Comparison of ENCODE assay signal across 8 cellular contexts in the genomic region with DNA sequence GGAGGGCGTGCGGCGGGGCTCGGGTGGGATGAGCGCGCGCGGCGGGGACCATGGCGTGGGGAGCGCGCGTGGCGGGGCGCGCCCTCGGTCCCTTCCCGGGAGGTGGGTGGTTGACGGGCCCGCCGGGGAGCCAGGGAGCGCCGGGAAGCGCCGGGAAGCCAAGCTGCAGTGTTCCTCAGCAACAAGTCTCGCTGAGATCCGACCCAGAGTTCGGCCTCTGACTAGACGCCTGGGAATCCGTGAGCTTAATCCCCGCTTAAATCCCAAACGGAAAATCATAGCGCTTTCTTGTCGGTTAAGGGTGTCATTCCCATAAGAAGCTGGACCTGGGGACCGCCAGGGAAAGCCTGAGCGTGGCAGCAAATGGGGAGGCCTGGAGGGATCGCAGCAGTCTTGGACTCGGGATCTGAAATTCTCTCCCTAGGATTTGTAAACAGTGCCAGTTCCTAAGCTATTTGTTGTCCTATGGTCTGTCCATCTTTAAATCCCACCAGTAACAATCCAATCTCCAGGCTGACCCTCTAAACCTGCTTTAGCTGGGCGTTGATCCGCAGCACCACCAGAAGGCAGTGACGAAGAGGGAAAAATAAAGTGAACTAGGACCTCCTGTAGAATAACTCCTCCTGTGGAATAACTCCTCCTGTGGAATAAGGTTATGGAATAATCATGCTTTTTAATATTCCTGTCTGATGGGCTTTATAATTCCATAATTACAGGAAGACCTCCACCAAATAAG. TPM values are rescaled to one million over a fixed set of nuclear protein-coding genes. Genes with fewer than 3 reads are reported as not detected.
DNase-seq lines count a peak whose midpoint lies in the region; ATAC-seq and FAIRE-seq lines count a peak whose summit lies in the region.

No MANE protein-coding gene starts in this region.

- no peaks in the 10 kb centered on the region for H3K36me3 Mint-ChIP-seq in T-helper 1 cell treated with Interleukin-12 subunit alpha and Interleukin-12 subunit beta and Interleukin-4 antibody, amounts not matched to agents 30 μg/mL and 1 μg/mL, for 36 hours (ENCODE audit: low read depth)
- H3K36me3 Mint-ChIP-seq in T-cell: no peaks in the 10 kb centered on the region
- no peaks in the 10 kb centered on the region for H3K36me3 Mint-ChIP-seq in natural killer cell treated with Interleukin-12 subunit alpha and Interleukin-12 subunit beta and Interleukin-15 and Interleukin-18, amount 100 ng/mL, for 72 hours

- ATAC-seq in T-cell (replicated peaks in 1 of 4): no peak
- no peak for ATAC-seq in natural killer cell treated with Interleukin-12 subunit alpha and Interleukin-12 subunit beta and Interleukin-15 and Interleukin-18, amount 100 ng/mL, for 72 hours

- POLR2A ChIA-PET in T-cell (lab: Charles Lee): no interaction called here

- peak overlapping the region; percentile 59 for H3K4me3 Mint-ChIP-seq in T-helper 1 cell treated with Interleukin-12 subunit alpha and Interleukin-12 subunit beta and Interleukin-4 antibody, amounts not matched to agents 30 μg/mL and 1 μg/mL, for 36 hours
- peak overlapping the region; percentile 75 to 87 (median 85) for H3K4me3 Mint-ChIP-seq in T-cell
- peak overlapping the region; percentile 88 for H3K4me3 Mint-ChIP-seq in natural killer cell treated with Interleukin-12 subunit alpha and Interleukin-12 subunit beta and Interleukin-15 and Interleukin-18, amount 100 ng/mL, for 72 hours

- peaks cover 12% of the 10 kb centered on the region for H3K4me1 Mint-ChIP-seq in T-helper 1 cell treated with Interleukin-12 subunit alpha and Interleukin-12 subunit beta and Interleukin-4 antibody, amounts not matched to agents 30 μg/mL and 1 μg/mL, for 36 hours (ENCODE audit: low read depth)
- peaks cover 18 to 22% (median 19%) of the 10 kb centered on the region in 3 donors for H3K4me1 Mint-ChIP-seq in T-cell
- peaks cover 17 to 28% of the 10 kb centered on the region in 2 donors for H3K4me1 Mint-ChIP-seq in natural killer cell treated with Interleukin-12 subunit alpha and Interleukin-12 subunit beta and Interleukin-15 and Interleukin-18, amount 100 ng/mL, for 72 hours (ENCODE audit: low read depth in 2 of 2)

- no peaks in the 10 kb centered on the region for H3K9me3 Mint-ChIP-seq in T-helper 1 cell treated with Interleukin-12 subunit alpha and Interleukin-12 subunit beta and Interleukin-4 antibody, amounts not matched to agents 30 μg/mL and 1 μg/mL, for 36 hours
- no peaks in the 10 kb centered on the region for H3K9me3 Mint-ChIP-seq in T-cell
- no peaks in the 10 kb centered on the region for H3K9me3 Mint-ChIP-seq in natural killer cell treated with Interleukin-12 subunit alpha and Interleukin-12 subunit beta and Interleukin-15 and Interleukin-18, amount 100 ng/mL, for 72 hours

- CTCF ChIA-PET in T-cell (lab: Charles Lee): interaction anchor here in 1 of 2 donors (1.6 kb wide), 1 partner anchor 251 kb away, joined by 3 read pairs; no protein-coding TSS in a partner anchor

- H3K27ac Mint-ChIP-seq in T-helper 1 cell treated with Interleukin-12 subunit alpha and Interleukin-12 subunit beta and Interleukin-4 antibody, amounts not matched to agents 30 μg/mL and 1 μg/mL, for 36 hours: peak overlapping the region; percentile 13
- H3K27ac Mint-ChIP-seq in T-cell: no peak overlapping the region
- no peak overlapping the region for H3K27ac Mint-ChIP-seq in natural killer cell treated with Interleukin-12 subunit alpha and Interleukin-12 subunit beta and Interleukin-15 and Interleukin-18, amount 100 ng/mL, for 72 hours

- DNase-seq in T-helper 1 cell: no peak
- DNase-seq in HTR-8/SVneo (ENCODE audit: insufficient read length, low spot score): peak; percentile 37
- peak in 1 of 34 experiments; percentile 2 for DNase-seq in T-cell
- DNase-seq in fibroblast of gingiva (ENCODE audit: low read depth): peak; percentile 52
- DNase-seq in natural killer cell treated with Interleukin-12 subunit alpha and Interleukin-12 subunit beta and Interleukin-15 and Interleukin-18, amount 100 ng/mL, for 72 hours (ENCODE audit: low spot score): no peak
- DNase-seq in GM19240 (ENCODE audit: insufficient read length, low spot score): no peak
- no peak for DNase-seq in stimulated activated CD4-positive, alpha-beta T cell treated with anti-CD3 and anti-CD28 coated beads, Interleukin-12 subunit alpha, Interleukin-12 subunit beta, amount 100 ng/mL, for 4 hours

- no peak for FAIRE-seq in HTR-8/SVneo (lab: Jason Lieb, UNC)

- peaks cover 45% of the 10 kb centered on the region for H3K27me3 Mint-ChIP-seq in T-helper 1 cell treated with Interleukin-12 subunit alpha and Interleukin-12 subunit beta and Interleukin-4 antibody, amounts not matched to agents 30 μg/mL and 1 μg/mL, for 36 hours (ENCODE audit: low read depth)
- H3K27me3 Mint-ChIP-seq in T-cell: peaks cover 2% of the 10 kb centered on the region in 2 donors
- peaks cover 7 to 18% of the 10 kb centered on the region in 2 donors for H3K27me3 Mint-ChIP-seq in natural killer cell treated with Interleukin-12 subunit alpha and Interleukin-12 subunit beta and Interleukin-15 and Interleukin-18, amount 100 ng/mL, for 72 hours

RNA-seq across cellular contexts. Expression of a gene that starts 0.6 kb away (rescaled TPM):
- total RNA-seq in T-cell: 1 to 10 TPM; 2.2 to 8.6 (median 5.1) TPM
- total RNA-seq in natural killer cell treated with Interleukin-12 subunit alpha and Interleukin-12 subunit beta and Interleukin-15 and Interleukin-18, amount 100 ng/mL, for 72 hours: 10 to 100 TPM; 14.9 to 22.7 TPM

Comparison
In these comparisons a context has a peak if more than half of its experiments do, and no peak if none do; other contexts are left out.
1. DNase-seq: peak in HTR-8/SVneo (single experiment) and fibroblast of gingiva (single experiment); none in T-helper 1 cell (0 of 5), natural killer cell treated with Interleukin-12 subunit alpha and Interleukin-12 subunit beta and Interleukin-15 and Interleukin-18, amount 100 ng/mL, for 72 hours (single experiment), GM19240 (single experiment) and stimulated activated CD4-positive, alpha-beta T cell treated with anti-CD3 and anti-CD28 coated beads, Interleukin-12 subunit alpha, Interleukin-12 subunit beta, amount 100 ng/mL, for 4 hours (single experiment).
2. Peak in every context shown above with its lines, with median percentiles within 50 percentile points of each other: H3K4me3 Mint-ChIP-seq.